8 cellular contexts compared by ENCODE assay signal in genomic region chr20:24991897-24992419, GRCh38. TPM values are rescaled to one million over a fixed set of nuclear protein-coding genes. Genes with fewer than 3 reads are reported as not detected.
DNase-seq lines count a peak whose midpoint lies in the region; ATAC-seq and TF ChIP-seq lines count a peak whose summit lies in the region.

No MANE protein-coding gene starts in this region.

- WGBS in smooth muscle cell (ENCODE audit: low lambda C conversion rate) = 2% methylated on average over 32 of the region's 32 CpGs

- H3K4me1 ChIP-seq in KMS-11 (ENCODE audit: low read depth, poor library complexity, severe bottlenecking) = peaks cover 25% of the 10 kb centered on the region
- H3K4me1 ChIP-seq in adipocyte (ENCODE audit: control insufficient read depth, insufficient read depth, low read length) = peaks cover 54% of the 10 kb centered on the region
- H3K4me1 ChIP-seq in smooth muscle cell (ENCODE audit: low read depth) = peaks cover 4% of the 10 kb centered on the region

- H3K27me3 ChIP-seq in KMS-11 (ENCODE audit: insufficient read depth, low read depth) = no peaks in the 10 kb centered on the region
- H3K27me3 ChIP-seq in adipocyte (replicated peaks; ENCODE audit: control insufficient read depth, insufficient read depth, low read length) = no peaks in the 10 kb centered on the region
- no peaks in the 10 kb centered on the region for H3K27me3 ChIP-seq in smooth muscle cell (ENCODE audit: low read depth)

- no peaks in the 10 kb centered on the region for H4K20me1 ChIP-seq in KMS-11 (ENCODE audit: insufficient read depth)
- peaks cover 22% of the 10 kb centered on the region for H4K20me1 ChIP-seq in smooth muscle cell (ENCODE audit: low read depth)

- H2AFZ ChIP-seq in KMS-11 (ENCODE audit: low read depth) (peak overlapping the region; percentile 76; the same call in 1 of the 2 replicates), smooth muscle cell (ENCODE audit: low read depth) (peak overlapping the region; percentile 97)

- ATAC-seq in GM21786 (IDR thresholded peaks at IDR 0.05; ENCODE audit: unreplicated experiment) = peak; percentile 16

- peak; percentile 41 for DNase-seq in NCI-H345 (lab: John Stamatoyannopoulos, UW)
- no peak for DNase-seq in NCI-H345 treated with DMSO at 0.1 percent for 48 hours (lab: John Stamatoyannopoulos, UW; ENCODE audit: unreplicated experiment)
- DNase-seq in adipocyte (ENCODE audit: low read depth) = peak; percentile 56
- DNase-seq in smooth muscle cell (lab: John Stamatoyannopoulos, UW; ENCODE audit: unreplicated experiment) = no peak
- no peak for DNase-seq in cerebellar cortex (ENCODE audit: low spot score)

- H3K4me3 ChIP-seq in KMS-11 (IDR thresholded peaks at IDR 0.05; ENCODE audit: insufficient read depth, low read depth, low read length) = no peak overlapping the region
- peak overlapping the region; percentile 96 for H3K4me3 ChIP-seq in adipocyte (ENCODE audit: low read length)
- peak overlapping the region; percentile 95 for H3K4me3 ChIP-seq in iPS-11a (ENCODE audit: low read depth, low read length)
- H3K4me3 ChIP-seq in smooth muscle cell = peak overlapping the region; percentile 77

- no peak for TF ChIP-seq CTCF in KMS-11 (conservative IDR thresholded peaks at IDR 0.05; ENCODE audit: low read depth, low read length)
- no peak for TF ChIP-seq CTCF in smooth muscle cell (IDR thresholded peaks at IDR 0.05; ENCODE audit: borderline replicate concordance, insufficient read depth, poor library complexity, severe bottlenecking)

- no peak overlapping the region for H3K27ac ChIP-seq in KMS-11
- H3K27ac ChIP-seq in smooth muscle cell (ENCODE audit: low read depth) = peak overlapping the region; percentile 90

- H3K9ac ChIP-seq in KMS-11 = peak overlapping the region; percentile 69; the same call in 1 of the 2 replicates
- H3K9ac ChIP-seq in adipocyte (ENCODE audit: low read length) = peak overlapping the region; percentile 95
- H3K9ac ChIP-seq in smooth muscle cell (ENCODE audit: low read depth) = peak overlapping the region; percentile 85

- H3K4me2 ChIP-seq in KMS-11 (peak overlapping the region; percentile 80), smooth muscle cell (peak overlapping the region; percentile 98)

- H3K9me3 ChIP-seq in adipocyte (ENCODE audit: control insufficient read depth, low read length) (no peaks in the 10 kb centered on the region), smooth muscle cell (replicated peaks; ENCODE audit: low read depth) (no peaks in the 10 kb centered on the region)

- H3F3A ChIP-seq in smooth muscle cell (ENCODE audit: low read depth) = no peaks in the 10 kb centered on the region

- H3K79me2 ChIP-seq in KMS-11 (ENCODE audit: insufficient read depth, low read depth) = no peaks in the 10 kb centered on the region; the same call in 1 of the 2 replicates
- H3K79me2 ChIP-seq in smooth muscle cell (ENCODE audit: low read depth) = peaks cover 48% of the 10 kb centered on the region

- H3K36me3 ChIP-seq in KMS-11 (ENCODE audit: insufficient read depth) (no peaks in the 10 kb centered on the region), adipocyte (ENCODE audit: control insufficient read depth, insufficient read depth, low read length, severe bottlenecking) (no peaks in the 10 kb centered on the region), smooth muscle cell (ENCODE audit: low read depth) (no peaks in the 10 kb centered on the region)

RNA-seq across cellular contexts. Expression of gene APMAP, which starts 0.6 kb away (rescaled TPM):
- 54.4 and 57.4 TPM in 2 replicates for total RNA-seq in smooth muscle cell
- polyA plus RNA-seq in smooth muscle cell = 86.9 and 90.9 TPM in 2 replicates

RNA-seq across cellular contexts. Expression of gene CST7, which starts 42.9 kb away (rescaled TPM):
- not detected in 2 replicates for total RNA-seq in smooth muscle cell
- polyA plus RNA-seq in smooth muscle cell = 1.8 TPM in 1 of 2 replicates, not detected in the other

Comparison
In these comparisons a context has a peak if more than half of its experiments do, and no peak if none do; other contexts are left out.
1. DNase-seq: peak in NCI-H345 (single experiment) and adipocyte (single experiment); none in NCI-H345 treated with DMSO at 0.1 percent for 48 hours (single experiment), smooth muscle cell (single experiment) and cerebellar cortex (single experiment).
2. Peak in every context shown above with its lines, with median percentiles within 50 percentile points of each other: H3K9ac ChIP-seq.